Comparison of ENCODE assay signal across 21 cellular contexts in genomic region chr6:167121471-167121870, GRCh38. TPM values are rescaled to one million over a fixed set of nuclear protein-coding genes. Genes with fewer than 3 reads are reported as not detected.
A peak's percentile ranks its signal among the peaks of the same experiment; 100 is the strongest.
DNase-seq lines count a peak whose midpoint lies in the region; ATAC-seq lines count a peak whose summit lies in the region.
"Had no signal": no experiment of that assay in that cellular context is flagged by ENCODE, and none has a peak within 500 bp of the region (broad histone marks: within the 10 kb centered on the region; RNA-seq: fewer than 3 reads in every experiment).

No MANE protein-coding gene starts in this region.

- H3K4me3 Mint-ChIP-seq in activated CD8-positive, alpha-beta memory T cell treated with anti-CD3 and anti-CD28 coated beads, Interleukin-2, amount 10 ng/mL, durations not matched to agents 7 days and 5 days, result peak overlapping the region; percentile 78
- H3K4me3 Mint-ChIP-seq in IgD-negative memory B cell, result peak overlapping the region; percentile 79 to 97 (median 95)
- H3K4me3 Mint-ChIP-seq in central memory CD8-positive, alpha-beta T cell, result peak overlapping the region; percentile 77
- H3K4me3 Mint-ChIP-seq in stimulated activated naive B cell treated with anti-CD40 and anti-IgM and Interleukin-4, amounts not matched to agents 10 μg/mL and 1 μg/mL and 100 μg/mL, for 72 hours, result peak overlapping the region; percentile 73 to 80
- H3K4me3 Mint-ChIP-seq: type B pancreatic cell had no signal

- CTCF ChIA-PET in activated CD8-positive, alpha-beta memory T cell treated with anti-CD3 and anti-CD28 coated beads, Interleukin-2, amount 10 ng/mL, durations not matched to agents 7 days and 5 days (lab: Charles Lee), result interaction anchor here (0.7 to 2.9 kb wide), 4 partner anchors 20 to 171 kb away, joined by 3 to 16 read pairs (median 6); partner anchors contain the start of gene RNASET2

- H3K36me3 Mint-ChIP-seq in activated CD8-positive, alpha-beta memory T cell treated with anti-CD3 and anti-CD28 coated beads, Interleukin-2, amount 10 ng/mL, durations not matched to agents 7 days and 5 days, result peaks cover 22% of the 10 kb centered on the region
- H3K36me3 Mint-ChIP-seq in IgD-negative memory B cell, result peaks cover 5% of the 10 kb centered on the region
- H3K36me3 Mint-ChIP-seq in central memory CD8-positive, alpha-beta T cell (ENCODE audit: insufficient read depth), result peaks cover 10% of the 10 kb centered on the region
- H3K36me3 Mint-ChIP-seq in stimulated activated naive B cell treated with anti-CD40 and anti-IgM and Interleukin-4, amounts not matched to agents 10 μg/mL and 1 μg/mL and 100 μg/mL, for 72 hours, result peaks cover under 1 to 9% of the 10 kb centered on the region in 2 donors
- H3K36me3 Mint-ChIP-seq: CD14-positive monocyte, type B pancreatic cell had no signal

- peak overlapping the region; percentile 96 for H3K27ac Mint-ChIP-seq in activated CD8-positive, alpha-beta memory T cell treated with anti-CD3 and anti-CD28 coated beads, Interleukin-2, amount 10 ng/mL, durations not matched to agents 7 days and 5 days
- H3K27ac Mint-ChIP-seq in IgD-negative memory B cell, result peak overlapping the region; percentile 85 to 99 (median 96)
- H3K27ac Mint-ChIP-seq in central memory CD8-positive, alpha-beta T cell (ENCODE audit: low read depth), result peak overlapping the region; percentile 88
- peak overlapping the region; percentile 78 for H3K27ac Mint-ChIP-seq in stimulated activated naive B cell treated with anti-CD40 and anti-IgM and Interleukin-4, amounts not matched to agents 10 μg/mL and 1 μg/mL and 100 μg/mL, for 72 hours
- H3K27ac Mint-ChIP-seq: type B pancreatic cell had no signal

- ATAC-seq in activated CD8-positive, alpha-beta memory T cell treated with anti-CD3 and anti-CD28 coated beads, Interleukin-2, amount 10 ng/mL, durations not matched to agents 7 days and 5 days, result no peak
- no peak for ATAC-seq in central memory CD8-positive, alpha-beta T cell (replicated peaks; ENCODE audit: extremely low read depth, poor library complexity, severe bottlenecking)
- ATAC-seq in stimulated activated naive B cell treated with anti-CD40 and anti-IgM and Interleukin-4, amounts not matched to agents 10 μg/mL and 1 μg/mL and 100 μg/mL, for 72 hours (replicated peaks), result no peak
- ATAC-seq: left ventricle myocardium superior had no signal

- no peak for DNase-seq in activated CD8-positive, alpha-beta memory T cell treated with anti-CD3 and anti-CD28 coated beads, Interleukin-2, amount 10 ng/mL, durations not matched to agents 7 days and 5 days
- DNase-seq in activated CD8-positive, alpha-beta memory T cell treated with anti-CD3 and anti-CD28 coated beads, Interleukin-2, amount 50 U/mL, for 48 hours, result no peak
- DNase-seq in central memory CD8-positive, alpha-beta T cell (ENCODE audit: low spot score in 2 of 2), result no peak
- no peak for DNase-seq in stimulated activated naive B cell treated with anti-CD40 and anti-IgM and Interleukin-4, amounts not matched to agents 10 μg/mL and 1 μg/mL and 100 μg/mL, for 72 hours
- DNase-seq in NCI-H1436 treated with DMSO at 0.1 percent for 48 hours (lab: John Stamatoyannopoulos, UW), result no peak
- no peak for DNase-seq in activated effector memory CD4-positive, alpha-beta T cell treated with Interleukin-2 at 50 U/mL for 16 hours
- no peak for DNase-seq in T-helper 9 cell
- DNase-seq: activated CD4-positive, CD25-positive, alpha-beta regulatory T cell treated with anti-CD3 and anti-CD28 coated beads, Interleukin-2, amount 50 U/mL, for 72 hours; activated T-cell treated with anti-CD3 and anti-CD28 coated beads for 4 hours; DND-41; glutamatergic neuron; left ventricle myocardium superior; NCI-H187 treated with DMSO at 0.1 percent for 48 hours; NCI-H446; SHP77 had no signal

- H3K4me1 Mint-ChIP-seq in activated CD8-positive, alpha-beta memory T cell treated with anti-CD3 and anti-CD28 coated beads, Interleukin-2, amount 10 ng/mL, durations not matched to agents 7 days and 5 days, result peaks cover 74% of the 10 kb centered on the region
- peaks cover 37 to 48% (median 44%) of the 10 kb centered on the region in 3 donors for H3K4me1 Mint-ChIP-seq in IgD-negative memory B cell
- H3K4me1 Mint-ChIP-seq in central memory CD8-positive, alpha-beta T cell, result peaks cover 65% of the 10 kb centered on the region
- peaks cover 63 to 91% of the 10 kb centered on the region in 2 donors for H3K4me1 Mint-ChIP-seq in stimulated activated naive B cell treated with anti-CD40 and anti-IgM and Interleukin-4, amounts not matched to agents 10 μg/mL and 1 μg/mL and 100 μg/mL, for 72 hours

- peaks cover 6% of the 10 kb centered on the region for H3K9me3 Mint-ChIP-seq in activated CD8-positive, alpha-beta memory T cell treated with anti-CD3 and anti-CD28 coated beads, Interleukin-2, amount 10 ng/mL, durations not matched to agents 7 days and 5 days (ENCODE audit: low read depth)
- H3K9me3 Mint-ChIP-seq in IgD-negative memory B cell, result peaks cover 0 to 2% (median 0%) of the 10 kb centered on the region in 3 donors
- no peaks in the 10 kb centered on the region for H3K9me3 Mint-ChIP-seq in central memory CD8-positive, alpha-beta T cell
- peaks cover 0 to under 1% of the 10 kb centered on the region in 2 donors for H3K9me3 Mint-ChIP-seq in stimulated activated naive B cell treated with anti-CD40 and anti-IgM and Interleukin-4, amounts not matched to agents 10 μg/mL and 1 μg/mL and 100 μg/mL, for 72 hours

- H3K27me3 Mint-ChIP-seq in activated CD8-positive, alpha-beta memory T cell treated with anti-CD3 and anti-CD28 coated beads, Interleukin-2, amount 10 ng/mL, durations not matched to agents 7 days and 5 days, result peaks cover 2% of the 10 kb centered on the region
- H3K27me3 Mint-ChIP-seq in IgD-negative memory B cell, result no peaks in the 10 kb centered on the region
- H3K27me3 Mint-ChIP-seq in central memory CD8-positive, alpha-beta T cell, result peaks cover 14% of the 10 kb centered on the region
- H3K27me3 Mint-ChIP-seq in stimulated activated naive B cell treated with anti-CD40 and anti-IgM and Interleukin-4, amounts not matched to agents 10 μg/mL and 1 μg/mL and 100 μg/mL, for 72 hours, result no peaks in the 10 kb centered on the region
- H3K27me3 Mint-ChIP-seq: type B pancreatic cell had no signal

RNA-seq across cellular contexts. Expression of gene CCR6, which starts 1.4 kb away (rescaled TPM):
- 1 to 10 TPM; 8.7 to 9.1 TPM for total RNA-seq in activated CD8-positive, alpha-beta memory T cell treated with anti-CD3 and anti-CD28 coated beads, Interleukin-2, amount 10 ng/mL, durations not matched to agents 7 days and 5 days
- 79.3 TPM for polyA plus RNA-seq in IgD-negative memory B cell
- total RNA-seq: A172, esophagus muscularis mucosa, left ventricle myocardium superior, prostate gland had no signal

RNA-seq across cellular contexts. Expression of gene GPR31, which starts 36.3 kb away (rescaled TPM):
- not detected for total RNA-seq in activated CD8-positive, alpha-beta memory T cell treated with anti-CD3 and anti-CD28 coated beads, Interleukin-2, amount 10 ng/mL, durations not matched to agents 7 days and 5 days
- polyA plus RNA-seq in IgD-negative memory B cell, result not detected
- total RNA-seq: A172, esophagus muscularis mucosa, left ventricle myocardium superior, prostate gland had no signal
- polyA plus RNA-seq: CD14-positive monocyte had no signal
